Comparison of ENCODE assay signal across 32 cellular contexts in the genomic region with DNA sequence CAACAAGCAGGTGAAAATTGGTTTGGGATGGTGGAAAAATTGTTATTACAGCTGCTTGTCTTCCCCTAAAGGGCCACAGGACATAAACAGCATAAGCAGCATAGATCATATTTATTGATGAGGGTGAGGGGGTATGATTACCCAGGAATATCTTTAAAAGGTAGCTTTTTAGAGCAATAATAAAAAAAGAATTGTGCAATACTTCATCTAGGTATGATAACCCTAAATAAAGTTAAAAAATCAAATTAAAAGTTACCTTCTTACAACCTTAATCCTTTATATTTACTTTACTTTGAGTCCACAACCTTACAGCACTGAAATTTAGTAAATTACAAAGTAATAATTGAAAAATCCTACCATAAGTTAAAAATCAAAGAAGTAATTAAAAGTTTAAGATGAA.
"Had no signal": no experiment of that assay in that cellular context is flagged by ENCODE, and none has a peak within 500 bp of the region (broad histone marks: within the 10 kb centered on the region; RNA-seq: fewer than 3 reads in every experiment).

No MANE protein-coding gene starts in this region.

- ATAC-seq: activated CD8-positive, alpha-beta T cell treated with anti-CD3 and anti-CD28 coated beads for 36 hours; activated naive CD4-positive, alpha-beta T cell treated with anti-CD3 and anti-CD28 coated beads, Interleukin-2, amount 50 U/mL, for 72 hours; activated T-cell treated with anti-CD3 and anti-CD28 coated beads, Interleukin-2, amount 50 U/mL, for 4 hours; activated T-cell treated with anti-CD3 and anti-CD28 coated beads, Interleukin-2, amount 50 U/mL, for 72 hours; activated T-helper 17 cell treated with anti-CD3 and anti-CD28 coated beads, Interleukin-2, amount 50 U/mL, for 72 hours; body of pancreas had no signal

- H3K9me3 ChIP-seq: adrenal gland, body of pancreas, breast epithelium had no signal

- H3K27ac ChIP-seq: adrenal gland, body of pancreas, brain microvascular endothelial cell, breast epithelium, VCaP had no signal

- H3K36me3 ChIP-seq: adrenal gland, brain microvascular endothelial cell, breast epithelium had no signal

- DNase-seq: activated B cell treated with CpG ODN at 0.5 μM for 24 hours; activated CD4-positive, alpha-beta memory T cell treated with anti-CD3 and anti-CD28 coated beads for 36 hours; activated CD4-positive, alpha-beta T cell treated with anti-CD3 and anti-CD28 coated beads for 4 hours; activated CD4-positive, alpha-beta T cell treated with anti-CD3 and anti-CD28 coated beads, Interleukin-2, amount 10 ng/mL, durations not matched to agents 24 days and 14 days; activated CD4-positive, alpha-beta T cell treated with anti-CD3 and anti-CD28 coated beads, Interleukin-2, amount 50 U/mL, for 1 hour; activated CD4-positive, alpha-beta T cell treated with anti-CD3 and anti-CD28 coated beads, Interleukin-2, amount 50 U/mL, for 4 hours; activated CD4-positive, CD25-positive, alpha-beta regulatory T cell treated with anti-CD3 and anti-CD28 coated beads, Interleukin-2, amount 50 U/mL, for 72 hours; activated CD8-positive, alpha-beta memory T cell treated with anti-CD3 and anti-CD28 coated beads, Interleukin-2, amount 50 U/mL, for 4 hours; activated CD8-positive, alpha-beta T cell treated with anti-CD3 and anti-CD28 coated beads for 36 hours; activated effector memory CD4-positive, alpha-beta T cell treated with anti-CD3 and anti-CD28 coated beads, Interleukin-2, amount 50 U/mL, for 16 hours; activated gamma-delta T cell treated with Interleukin-2 at 50 U/mL for 16 hours; activated naive CD4-positive, alpha-beta T cell; activated naive CD4-positive, alpha-beta T cell treated with anti-CD3 and anti-CD28 coated beads for 36 hours; activated naive CD4-positive, alpha-beta T cell treated with anti-CD3 and anti-CD28 coated beads, Interleukin-2, amount 50 U/mL, for 16 hours; activated naive CD8-positive, alpha-beta T cell treated with anti-CD3 and anti-CD28 coated beads for 36 hours; activated T-cell treated with anti-CD3 and anti-CD28 coated beads for 4 hours; activated T-cell treated with anti-CD3 and anti-CD28 coated beads, Interleukin-2, amount 50 U/mL, for 1 hour; activated T-cell treated with anti-CD3 and anti-CD28 coated beads, Interleukin-2, amount 50 U/mL, for 4 hours; activated T-cell treated with anti-CD3 and anti-CD28 coated beads, Interleukin-2, amount 50 U/mL, for 72 hours; adrenal gland; amniotic stem cell; aorta; body of pancreas; brain microvascular endothelial cell; central memory CD4-positive, alpha-beta T cell; T-helper 2 cell; T-helper 9 cell had no signal

- H3K4me1 ChIP-seq: adrenal gland, breast epithelium had no signal

- FAIRE-seq: astrocyte had no signal

- H3K4me3 ChIP-seq: adrenal gland, body of pancreas, breast epithelium had no signal

- H3K27me3 ChIP-seq: adrenal gland, body of pancreas, brain microvascular endothelial cell, breast epithelium had no signal
